In genomic region chr5:42553461-42553860, GRCh38 we compare ENCODE assay signal across 33 cellular contexts.
"Had no signal": no experiment of that assay in that cellular context is flagged by ENCODE, and none has a peak within 500 bp of the region (broad histone marks: within the 10 kb centered on the region; RNA-seq: fewer than 3 reads in every experiment).

No MANE protein-coding gene starts in this region.

- H3K36me3 Mint-ChIP-seq: activated naive CD8-positive, alpha-beta T cell treated with anti-CD3 and anti-CD28 coated beads for 36 hours had no signal

- H3K9me3 ChIP-seq: Peyer's patch, SJSA1, SK-N-SH had no signal

- H3K9ac ChIP-seq: SK-N-SH had no signal

- H3K27me3 Mint-ChIP-seq: activated CD8-positive, alpha-beta T cell treated with anti-CD3 and anti-CD28 coated beads for 36 hours; activated T-helper 17 cell treated with anti-CD3 and anti-CD28 coated beads, Interleukin-2, amount 50 U/mL, for 72 hours had no signal

- H3K27ac ChIP-seq: brain microvascular endothelial cell, Peyer's patch, SJSA1 had no signal

- H3K4me1 Mint-ChIP-seq: activated CD4-positive, alpha-beta T cell treated with anti-CD3 and anti-CD28 coated beads, Interleukin-2, amount 10 ng/mL, durations not matched to agents 24 days and 14 days; activated naive CD8-positive, alpha-beta T cell treated with anti-CD3 and anti-CD28 coated beads for 36 hours; activated T-helper 17 cell treated with anti-CD3 and anti-CD28 coated beads, Interleukin-2, amount 50 U/mL, for 72 hours had no signal

- H3K4me2 ChIP-seq: SK-N-SH had no signal

- H3K4me1 ChIP-seq: Peyer's patch, SJSA1 had no signal

- H3K4me3 Mint-ChIP-seq: activated CD4-positive, alpha-beta T cell treated with anti-CD3 and anti-CD28 coated beads, Interleukin-2, amount 10 ng/mL, durations not matched to agents 24 days and 14 days; activated CD8-positive, alpha-beta T cell treated with anti-CD3 and anti-CD28 coated beads for 36 hours; activated naive CD8-positive, alpha-beta T cell treated with anti-CD3 and anti-CD28 coated beads for 36 hours; activated T-cell treated with anti-CD3 and anti-CD28 coated beads, Interleukin-2, amount 50 U/mL, for 72 hours; activated T-helper 17 cell treated with anti-CD3 and anti-CD28 coated beads, Interleukin-2, amount 50 U/mL, for 72 hours; T-helper 1 cell treated with Interleukin-12 subunit alpha and Interleukin-12 subunit beta and Interleukin-4 antibody, amounts not matched to agents 30 μg/mL and 1 μg/mL, for 36 hours; T-helper 2 cell treated with Interferon-gamma antibody and Interleukin-4, amounts not matched to agents 5 μg/mL and 100 μg/mL, for 36 hours had no signal

- H3K4me3 ChIP-seq: Peyer's patch, SJSA1 had no signal

- H3K9me3 Mint-ChIP-seq: activated CD4-positive, alpha-beta T cell treated with anti-CD3 and anti-CD28 coated beads, Interleukin-2, amount 10 ng/mL, durations not matched to agents 24 days and 14 days; activated CD8-positive, alpha-beta T cell treated with anti-CD3 and anti-CD28 coated beads for 36 hours; activated naive CD8-positive, alpha-beta T cell treated with anti-CD3 and anti-CD28 coated beads for 36 hours; activated T-cell treated with anti-CD3 and anti-CD28 coated beads, Interleukin-2, amount 50 U/mL, for 72 hours; activated T-helper 17 cell treated with anti-CD3 and anti-CD28 coated beads, Interleukin-2, amount 50 U/mL, for 72 hours; T-helper 1 cell treated with Interleukin-12 subunit alpha and Interleukin-12 subunit beta and Interleukin-4 antibody, amounts not matched to agents 30 μg/mL and 1 μg/mL, for 36 hours; T-helper 2 cell treated with Interferon-gamma antibody and Interleukin-4, amounts not matched to agents 5 μg/mL and 100 μg/mL, for 36 hours had no signal

- DNase-seq: activated CD4-positive, alpha-beta T cell treated with anti-CD3 and anti-CD28 coated beads, Interleukin-2, amount 10 ng/mL, durations not matched to agents 24 days and 14 days; activated CD4-positive, alpha-beta T cell treated with anti-CD3 and anti-CD28 coated beads, Interleukin-2, amount 50 U/mL, for 4 hours; activated CD8-positive, alpha-beta T cell treated with anti-CD3 and anti-CD28 coated beads for 36 hours; activated effector memory CD4-positive, alpha-beta T cell treated with anti-CD3 and anti-CD28 coated beads, Interleukin-2, amount 50 U/mL, for 16 hours; activated naive CD4-positive, alpha-beta T cell; activated naive CD4-positive, alpha-beta T cell treated with anti-CD3 and anti-CD28 coated beads, Interleukin-2, amount 50 U/mL, for 16 hours; activated naive CD8-positive, alpha-beta T cell treated with anti-CD3 and anti-CD28 coated beads for 36 hours; activated T-cell treated with anti-CD3 and anti-CD28 coated beads, Interleukin-2, amount 50 U/mL, for 1 hour; activated T-cell treated with anti-CD3 and anti-CD28 coated beads, Interleukin-2, amount 50 U/mL, for 72 hours; amniotic stem cell; aorta; brain microvascular endothelial cell; Karpas-422; KBM-7; NCI-H1105; NCI-H1417 treated with DMSO at 0.1 percent for 48 hours; NCI-H187 treated with DMSO at 0.1 percent for 48 hours; NCI-H2081; NCI-H2171 treated with DMSO at 0.1 percent for 48 hours; NCI-H2227 treated with DMSO at 0.1 percent for 48 hours; NCI-H446; NCI-H510A treated with DMSO at 0.1 percent for 48 hours; NCI-H526 treated with DMSO at 0.1 percent for 48 hours; NCI-H774; PC-3; Peyer's patch; RPMI8226; SHP77 treated with DMSO at 0.1 percent for 48 hours; SK-N-SH had no signal

- H3K36me3 ChIP-seq: brain microvascular endothelial cell, Peyer's patch, SJSA1 had no signal

- H3K27ac Mint-ChIP-seq: activated CD4-positive, alpha-beta T cell treated with anti-CD3 and anti-CD28 coated beads, Interleukin-2, amount 10 ng/mL, durations not matched to agents 24 days and 14 days; activated CD8-positive, alpha-beta T cell treated with anti-CD3 and anti-CD28 coated beads for 36 hours; activated naive CD8-positive, alpha-beta T cell treated with anti-CD3 and anti-CD28 coated beads for 36 hours; activated T-cell treated with anti-CD3 and anti-CD28 coated beads, Interleukin-2, amount 50 U/mL, for 72 hours; activated T-helper 17 cell treated with anti-CD3 and anti-CD28 coated beads, Interleukin-2, amount 50 U/mL, for 72 hours; T-helper 1 cell treated with Interleukin-12 subunit alpha and Interleukin-12 subunit beta and Interleukin-4 antibody, amounts not matched to agents 30 μg/mL and 1 μg/mL, for 36 hours; T-helper 2 cell treated with Interferon-gamma antibody and Interleukin-4, amounts not matched to agents 5 μg/mL and 100 μg/mL, for 36 hours had no signal

- H3K27me3 ChIP-seq: brain microvascular endothelial cell, Peyer's patch, SJSA1 had no signal
